18 cellular contexts compared by ENCODE assay signal in the genomic region with DNA sequence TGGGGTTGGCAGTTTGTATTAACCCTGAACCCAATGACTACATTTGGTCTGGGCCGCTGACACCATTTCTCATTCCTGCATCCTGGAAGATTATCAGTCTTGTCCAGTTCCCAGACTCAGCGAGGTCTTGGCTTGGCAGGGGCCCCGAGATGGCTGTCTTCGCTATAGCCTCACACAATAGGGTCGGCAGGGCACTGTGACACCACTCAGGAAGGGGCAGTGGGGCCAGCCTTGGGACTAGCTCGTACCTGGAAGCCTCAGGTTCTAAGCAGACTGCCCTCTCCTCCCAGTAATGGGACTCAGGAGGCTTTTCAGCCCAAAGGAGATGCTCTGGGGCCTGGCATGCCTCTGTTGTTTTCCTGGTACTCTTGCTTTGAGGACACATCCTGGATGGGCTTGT. TPM values are rescaled to one million over a fixed set of nuclear protein-coding genes. Genes with fewer than 3 reads are reported as not detected.
DNase-seq lines count a peak whose midpoint lies in the region; ATAC-seq and TF ChIP-seq lines count a peak whose summit lies in the region.
"Had no signal": no experiment of that assay in that cellular context is flagged by ENCODE, and none has a peak within 500 bp of the region (broad histone marks: within the 10 kb centered on the region; RNA-seq: fewer than 3 reads in every experiment).

No MANE protein-coding gene starts in this region.

- peak overlapping the region; percentile 68 for H3K27ac Mint-ChIP-seq in activated naive CD8-positive, alpha-beta T cell
- no peak overlapping the region for H3K27ac Mint-ChIP-seq in activated naive CD8-positive, alpha-beta T cell treated with anti-CD3 and anti-CD28 coated beads for 36 hours
- peak overlapping the region; percentile 75 to 89 (median 85) for H3K27ac Mint-ChIP-seq in immature natural killer cell

- H3K4me3 Mint-ChIP-seq in activated naive CD8-positive, alpha-beta T cell = no peak overlapping the region
- no peak overlapping the region for H3K4me3 Mint-ChIP-seq in activated naive CD8-positive, alpha-beta T cell treated with anti-CD3 and anti-CD28 coated beads for 36 hours
- peak overlapping the region in 2 of 5 donors; percentile 47 to 69 for H3K4me3 Mint-ChIP-seq in immature natural killer cell

- H3K9me3 Mint-ChIP-seq in activated naive CD8-positive, alpha-beta T cell (ENCODE audit: low read depth) = no peaks in the 10 kb centered on the region
- H3K9me3 Mint-ChIP-seq in activated naive CD8-positive, alpha-beta T cell treated with anti-CD3 and anti-CD28 coated beads for 36 hours = no peaks in the 10 kb centered on the region
- H3K9me3 Mint-ChIP-seq in immature natural killer cell = peaks cover 0 to 6% (median 0%) of the 10 kb centered on the region in 6 donors

- peak overlapping the region; percentile 40 for H3K27ac ChIP-seq in VCaP
- peak overlapping the region; percentile 45 for H3K27ac ChIP-seq in subcutaneous abdominal adipose tissue (ENCODE audit: low read depth, low read length)
- H3K27ac ChIP-seq: HL-60 had no signal

- H3K36me3 ChIP-seq in subcutaneous abdominal adipose tissue (ENCODE audit: control insufficient read depth in 5 of 5, insufficient read depth in 5 of 5, low read length in 5 of 5) = peaks cover 0 to 64% (median 36%) of the 10 kb centered on the region in 5 donors

- no peaks in the 10 kb centered on the region for H3K27me3 ChIP-seq in subcutaneous abdominal adipose tissue (ENCODE audit: control insufficient read depth in 5 of 5, insufficient read depth in 4 of 5, low read length in 5 of 5)
- H3K27me3 ChIP-seq: Peyer's patch had no signal

- ATAC-seq in GM18858 (IDR thresholded peaks at IDR 0.05; ENCODE audit: unreplicated experiment) = no peak

- peaks cover 8 to 55% (median 25%) of the 10 kb centered on the region in 5 donors for H3K4me1 ChIP-seq in subcutaneous abdominal adipose tissue (ENCODE audit: control insufficient read depth in 5 of 5, insufficient read depth in 5 of 5, low read length in 5 of 5)

- peaks cover 90% of the 10 kb centered on the region for H3K4me1 Mint-ChIP-seq in activated naive CD8-positive, alpha-beta T cell (ENCODE audit: low read depth)
- H3K4me1 Mint-ChIP-seq in activated naive CD8-positive, alpha-beta T cell treated with anti-CD3 and anti-CD28 coated beads for 36 hours = peaks cover 74% of the 10 kb centered on the region
- peaks cover 84% of the 10 kb centered on the region in 2 donors for H3K4me1 Mint-ChIP-seq in immature natural killer cell

- no peak for DNase-seq in activated naive CD8-positive, alpha-beta T cell treated with anti-CD3 and anti-CD28 coated beads for 36 hours
- DNase-seq in immature natural killer cell (no peak), anterior cingulate cortex (lab: John Stamatoyannopoulos, UW) (no peak), SKM-1 treated with dmso at 0.1 percent for 144 hours (lab: John Stamatoyannopoulos, UW; ENCODE audit: unreplicated experiment) (no peak)
- DNase-seq: amniotic stem cell, HCEC 1CT, NCI-H1694, NCI-H524 treated with DMSO at 0.1 percent for 48 hours, Peyer's patch had no signal

- no peak for TF ChIP-seq CTCF in VCaP (conservative IDR thresholded peaks at IDR 0.05)

- no peaks in the 10 kb centered on the region for H3K9me3 ChIP-seq in subcutaneous abdominal adipose tissue (ENCODE audit: control insufficient read depth in 5 of 5, low read length in 5 of 5)
- H3K9me3 ChIP-seq: Peyer's patch had no signal

- no peak overlapping the region for H3K4me3 ChIP-seq in subcutaneous abdominal adipose tissue (ENCODE audit: low read depth in 1 of 5, low read length in 5 of 5)
- H3K4me3 ChIP-seq: coronary artery, lung, Peyer's patch, smooth muscle cell had no signal

- H3K9ac ChIP-seq in subcutaneous abdominal adipose tissue (ENCODE audit: low read length in 5 of 5) = peak overlapping the region in 4 of 5 donors; percentile 2 to 41 (median 8)

- peaks cover 9% of the 10 kb centered on the region for H3K36me3 Mint-ChIP-seq in activated naive CD8-positive, alpha-beta T cell
- peaks cover 26% of the 10 kb centered on the region for H3K36me3 Mint-ChIP-seq in activated naive CD8-positive, alpha-beta T cell treated with anti-CD3 and anti-CD28 coated beads for 36 hours
- peaks cover 6 to 26% (median 11%) of the 10 kb centered on the region in 3 donors for H3K36me3 Mint-ChIP-seq in immature natural killer cell

- no peaks in the 10 kb centered on the region for H3K27me3 Mint-ChIP-seq in activated naive CD8-positive, alpha-beta T cell
- H3K27me3 Mint-ChIP-seq in activated naive CD8-positive, alpha-beta T cell treated with anti-CD3 and anti-CD28 coated beads for 36 hours = no peaks in the 10 kb centered on the region
- H3K27me3 Mint-ChIP-seq in immature natural killer cell (ENCODE audit: low read depth in 3 of 3) = peaks cover 0 to 3% (median 3%) of the 10 kb centered on the region in 3 donors

RNA-seq across cellular contexts. Expression of gene TEX264, which starts 9.1 kb away (rescaled TPM):
- total RNA-seq in activated naive CD8-positive, alpha-beta T cell treated with anti-CD3 and anti-CD28 coated beads for 36 hours = 10 to 100 TPM; 37.1 to 39.5 TPM
- polyA plus RNA-seq in immature natural killer cell = 100 to 1,000 TPM; 101 to 155 (median 131) TPM

RNA-seq across cellular contexts. Expression of gene GRM2, which starts 26.7 kb away (rescaled TPM):
- total RNA-seq in activated naive CD8-positive, alpha-beta T cell treated with anti-CD3 and anti-CD28 coated beads for 36 hours = under 1 TPM; 0.37 to 0.46 TPM
- not detected for polyA plus RNA-seq in immature natural killer cell
- total RNA-seq: LHCN-M2 had no signal
